In the genomic region with DNA sequence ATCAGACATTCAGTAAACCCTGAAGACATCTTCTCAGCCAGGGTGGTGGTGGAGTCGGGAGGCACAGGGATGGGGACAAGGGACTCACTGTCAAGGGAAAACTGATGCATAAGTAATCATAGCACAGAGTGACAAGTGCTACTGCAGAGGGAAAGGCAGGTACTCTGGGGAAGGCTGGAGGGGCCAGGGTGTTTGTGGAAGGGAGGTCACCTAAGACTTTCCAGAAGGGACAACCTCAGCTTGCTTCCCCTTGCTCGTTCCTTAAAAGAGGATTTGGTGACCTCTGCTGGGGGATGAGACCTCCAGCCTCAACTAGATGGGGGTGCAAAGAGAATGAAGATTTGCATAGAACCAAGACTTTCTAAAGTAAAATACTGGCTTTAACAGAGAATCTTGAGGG, we compare ENCODE assay signal across 12 cellular contexts.
DNase-seq lines count a peak whose midpoint lies in the region; TF ChIP-seq lines count a peak whose summit lies in the region.
"Had no signal": no experiment of that assay in that cellular context is flagged by ENCODE, and none has a peak within 500 bp of the region (broad histone marks: within the 10 kb centered on the region; RNA-seq: fewer than 3 reads in every experiment).

No MANE protein-coding gene starts in this region.

- no peak overlapping the region for H3K23ac ChIP-seq in mesendoderm (ENCODE audit: low read length)

- no peak overlapping the region for H2AK5ac ChIP-seq in mesendoderm (ENCODE audit: low read length)

- H2BK5ac ChIP-seq in mesendoderm (ENCODE audit: low read length), result no peak overlapping the region

- H2BK15ac ChIP-seq in mesendoderm (replicated peaks; ENCODE audit: low read depth), result no peak overlapping the region

- H3K4me2 ChIP-seq in mesendoderm (ENCODE audit: low read length), result no peak overlapping the region

- no peaks in the 10 kb centered on the region for H3K79me2 ChIP-seq in mesendoderm (ENCODE audit: control insufficient read depth, insufficient read depth, low read length)

- H4K8ac ChIP-seq in mesendoderm (ENCODE audit: low read depth, low read length), result no peak overlapping the region

- H3K56ac ChIP-seq in mesendoderm (ENCODE audit: low read length), result no peak overlapping the region

- H3K9ac ChIP-seq in mesendoderm (ENCODE audit: low read length), result no peak overlapping the region

- H3K27ac ChIP-seq in brain microvascular endothelial cell, result no peak overlapping the region
- no peak overlapping the region for H3K27ac ChIP-seq in mesendoderm (ENCODE audit: low read depth, low read length)

- H3K36me3 ChIP-seq in brain microvascular endothelial cell (replicated peaks) (no peaks in the 10 kb centered on the region), mesendoderm (ENCODE audit: control insufficient read depth, insufficient read depth, low read length) (no peaks in the 10 kb centered on the region)

- H3K4me1 ChIP-seq in mesendoderm (ENCODE audit: control insufficient read depth, low read depth, low read length), result no peaks in the 10 kb centered on the region

- no CpG with 5 or more reads among the region's 2 CpGs for WGBS in mesendoderm (ENCODE audit: extremely low coverage, insufficient coverage, low lambda C conversion rate)

- no peak overlapping the region for H3K4ac ChIP-seq in mesendoderm (ENCODE audit: low read depth, low read length)

- no peak overlapping the region for H2BK120ac ChIP-seq in mesendoderm (ENCODE audit: low read depth, low read length)

- DNase-seq in EH (ENCODE audit: low read depth) (peak; percentile 45), MV-4-11 (lab: John Stamatoyannopoulos, UW) (peak; percentile 30), brain microvascular endothelial cell (no peak), mesendoderm (peak; percentile 74), HuH-7.5 (ENCODE audit: low spot score) (no peak), dermis blood vessel endothelial cell (no peak), activated gamma-delta T cell (lab: John Stamatoyannopoulos, UW) (no peak), GM20000 (ENCODE audit: low spot score) (no peak)
- DNase-seq: CD4-positive, CD25-positive, alpha-beta regulatory T cell; NCI-H446 treated with DMSO at 0.1 percent for 48 hours; stimulated activated CD4-positive, alpha-beta T cell treated with anti-CD3 and anti-CD28 coated beads, Interleukin-12 subunit alpha, Interleukin-12 subunit beta, amount 100 ng/mL, for 4 hours had no signal

- H3K18ac ChIP-seq in mesendoderm (ENCODE audit: low read length), result no peak overlapping the region

- TF ChIP-seq CTCF in brain microvascular endothelial cell (IDR thresholded peaks at IDR 0.05; ENCODE audit: low read depth, low read length, missing control alignments) (peak; percentile 15), GM20000 (IDR thresholded peaks at IDR 0.05; ENCODE audit: extremely low read depth, missing control alignments) (no peak)

- no peaks in the 10 kb centered on the region for H3K27me3 ChIP-seq in brain microvascular endothelial cell (replicated peaks)
- no peaks in the 10 kb centered on the region for H3K27me3 ChIP-seq in mesendoderm (ENCODE audit: insufficient read depth, low read length, poor library complexity)

- H3K4me3 ChIP-seq in brain microvascular endothelial cell (ENCODE audit: low read depth, low read length) (no peak overlapping the region), mesendoderm (ENCODE audit: low read length) (no peak overlapping the region)
- H3K4me3 ChIP-seq: lung had no signal

- H4K5ac ChIP-seq in mesendoderm (ENCODE audit: low read length), result no peak overlapping the region

- H3K79me1 ChIP-seq in mesendoderm (ENCODE audit: low read length), result no peaks in the 10 kb centered on the region

- in situ Hi-C loops in brain microvascular endothelial cell (cut with HindIII; ENCODE audit: low pct_ligation_motif_present, low sequenced_read_pairs), result no loop called here

Comparison
In these comparisons a context has a peak if more than half of its experiments do, and no peak if none do; other contexts are left out.
1. DNase-seq: peak in EH (single experiment), MV-4-11 (single experiment) and mesendoderm (single experiment); none in brain microvascular endothelial cell (single experiment), HuH-7.5 (single experiment), dermis blood vessel endothelial cell (single experiment), activated gamma-delta T cell (single experiment) and GM20000 (single experiment).